ENCODE assay signal across 24 cellular contexts in genomic region chr10:128398999-128399398, GRCh38.
"Had no signal": no experiment of that assay in that cellular context is flagged by ENCODE, and none has a peak within 500 bp of the region (broad histone marks: within the 10 kb centered on the region; RNA-seq: fewer than 3 reads in every experiment).

No MANE protein-coding gene starts in this region.

- H3K27me3 ChIP-seq: SJSA1 had no signal

- DNase-seq: KBM-7, MV-4-11, NCI-H1048, NCI-H1105 treated with DMSO at 0.1 percent for 48 hours, NCI-H1417 treated with DMSO at 0.1 percent for 48 hours, NCI-H146, NCI-H1694 treated with DMSO at 0.1 percent for 48 hours, NCI-H1930, NCI-H2081, NCI-H2171, NCI-H226, NCI-H446, NCI-H510A, NCI-H524 treated with DMSO at 0.1 percent for 48 hours, NCI-H69, NCI-H774, Right ventricle myocardium superior, RPMI8226, SIG-M5 had no signal

- H3K4me1 ChIP-seq: SJSA1 had no signal

- H3K4me3 ChIP-seq: SJSA1, SK-N-MC had no signal

- FAIRE-seq: HTR-8/SVneo, RCC 7860 had no signal

- H3K36me3 ChIP-seq: SJSA1 had no signal

- H3K27ac ChIP-seq: HL-60, SJSA1, SK-N-MC had no signal
